15 cellular contexts compared by ENCODE assay signal in genomic region chr17:14925498-14925897, GRCh38.
DNase-seq lines count a peak whose midpoint lies in the region; ATAC-seq and TF ChIP-seq lines count a peak whose summit lies in the region.
"Had no signal": no experiment of that assay in that cellular context is flagged by ENCODE, and none has a peak within 500 bp of the region (broad histone marks: within the 10 kb centered on the region; RNA-seq: fewer than 3 reads in every experiment).

No MANE protein-coding gene starts in this region.

- H3K79me2 ChIP-seq in OCI-LY7 (ENCODE audit: insufficient read depth, low read depth, low read length): no peaks in the 10 kb centered on the region

- no TSS peak for BruUV-seq in OCI-LY7 (replicated peaks; lab: Mats Ljungman, UMichigan)

- H4K20me1 ChIP-seq in OCI-LY7 (ENCODE audit: insufficient read depth, low read length): no peaks in the 10 kb centered on the region

- DNase-seq in OCI-LY7 (ENCODE audit: low spot score): no peak
- DNase-seq in left lobe of liver (ENCODE audit: low spot score): no peak
- DNase-seq in right lobe of liver: no peak
- DNase-seq in NCI-H1436 treated with DMSO at 0.1 percent for 48 hours (lab: John Stamatoyannopoulos, UW): no peak
- DNase-seq in posterior cingulate gyrus: no peak
- no peak for DNase-seq in esophagus muscularis mucosa (ENCODE audit: extremely low spot score)
- DNase-seq: C1 segment of cervical spinal cord; Caco-2; CD8-positive, alpha-beta T cell; DMS153; DND-41; GM23248; H9 had no signal

- peaks cover 22% of the 10 kb centered on the region for H3K9me3 ChIP-seq in OCI-LY7 (ENCODE audit: low read length)
- H3K9me3 ChIP-seq in right lobe of liver: no peaks in the 10 kb centered on the region
- no peaks in the 10 kb centered on the region for H3K9me3 ChIP-seq in esophagus muscularis mucosa
- H3K9me3 ChIP-seq: Caco-2 had no signal

- no peaks in the 10 kb centered on the region for H3K36me3 ChIP-seq in OCI-LY7 (ENCODE audit: insufficient read depth, low read length)
- no peaks in the 10 kb centered on the region for H3K36me3 ChIP-seq in right lobe of liver
- no peaks in the 10 kb centered on the region for H3K36me3 ChIP-seq in esophagus muscularis mucosa

- H3K4me2 ChIP-seq in OCI-LY7 (ENCODE audit: low read length): no peak overlapping the region

- H3K4me3 ChIP-seq in OCI-LY7 (ENCODE audit: low read depth, low read length, poor library complexity, severe bottlenecking): no peak overlapping the region
- no peak overlapping the region for H3K4me3 ChIP-seq in right lobe of liver
- H3K4me3 ChIP-seq in esophagus muscularis mucosa: no peak overlapping the region
- H3K4me3 ChIP-seq: GM23248 had no signal

- CTCF ChIA-PET in OCI-LY7 (lab: Charles Lee; ENCODE audit: unreplicated experiment): no interaction called here

- no peak for TF ChIP-seq CTCF in OCI-LY7 (conservative IDR thresholded peaks at IDR 0.05; ENCODE audit: low read length)
- no peak for TF ChIP-seq CTCF in right lobe of liver (IDR thresholded peaks at IDR 0.05)
- TF ChIP-seq CTCF in esophagus muscularis mucosa (IDR thresholded peaks at IDR 0.05): no peak

- ATAC-seq in left lobe of liver (peak; percentile 81), right lobe of liver (peak; percentile 78 to 84 (median 81)), GM18517 (IDR thresholded peaks at IDR 0.05; ENCODE audit: unreplicated experiment) (no peak)
- ATAC-seq: CD8-positive, alpha-beta T cell; HCT116 had no signal

- POLR2A ChIA-PET in OCI-LY7 (lab: Charles Lee): interaction anchor here (0.6 kb wide), 1 partner anchor 1419 kb away, joined by 7 read pairs; no protein-coding TSS in a partner anchor

- intact Hi-C loops in OCI-LY7 (cut with micrococcal nuclease; ENCODE audit: unreplicated experiment) (loop anchor here (5.0 to 10.0 kb wide), 2 partner anchors 621 to 1328 kb away; partner anchors contain the start of gene HS3ST3B1), right lobe of liver (cut with DNase I) (no loop called here), posterior cingulate gyrus (cut with DNase I) (no loop called here), esophagus muscularis mucosa (cut with DNase I) (loop anchor here (5.0 to 10.0 kb wide), 2 partner anchors 59 to 1328 kb away; no protein-coding TSS in a partner anchor)

- 46% methylated on average over 2 of the region's 2 CpGs for WGBS in right lobe of liver (ENCODE audit: insufficient coverage, low coverage, low lambda C conversion rate, missing lambda C conversion rate)
- 88% methylated on average over 2 of the region's 2 CpGs for WGBS in esophagus muscularis mucosa

- no peaks in the 10 kb centered on the region for H3K9me2 ChIP-seq in OCI-LY7 (ENCODE audit: insufficient read depth, low read length)

- TF ChIP-seq POLR2A in right lobe of liver (IDR thresholded peaks at IDR 0.05) (no peak), esophagus muscularis mucosa (IDR thresholded peaks at IDR 0.05; ENCODE audit: low read depth) (no peak)

- H3K4me1 ChIP-seq in OCI-LY7 (ENCODE audit: insufficient read depth, low read length, poor library complexity, severe bottlenecking): peaks cover 8% of the 10 kb centered on the region
- H3K4me1 ChIP-seq in right lobe of liver: peaks cover 0 to 13% (median 4%) of the 10 kb centered on the region in 4 donors
- no peaks in the 10 kb centered on the region for H3K4me1 ChIP-seq in esophagus muscularis mucosa
- H3K4me1 ChIP-seq: Caco-2 had no signal

- H3K27ac ChIP-seq in OCI-LY7 (ENCODE audit: low read depth, low read length, poor library complexity, severe bottlenecking) (no peak overlapping the region), right lobe of liver (no peak overlapping the region), esophagus muscularis mucosa (replicated peaks in 1 of 4) (no peak overlapping the region)
- H3K27ac ChIP-seq: GM23248 had no signal

- H2AFZ ChIP-seq in OCI-LY7 (ENCODE audit: low read length): peak overlapping the region; percentile 75
- H2AFZ ChIP-seq: GM23248 had no signal

- no peak for TF ChIP-seq EP300 in esophagus muscularis mucosa (IDR thresholded peaks at IDR 0.05)

- H3K27me3 ChIP-seq in right lobe of liver: no peaks in the 10 kb centered on the region
- peaks cover 0 to 24% (median 0%) of the 10 kb centered on the region in 4 donors for H3K27me3 ChIP-seq in esophagus muscularis mucosa

Comparison
In these comparisons a context has a peak if more than half of its experiments do, and no peak if none do; other contexts are left out.
1. intact Hi-C loops: an anchor here in OCI-LY7 (5.0 to 10.0 kb wide) and esophagus muscularis mucosa (5.0 to 10.0 kb wide); none called in right lobe of liver and posterior cingulate gyrus.